ENCODE assay signal across 15 cellular contexts in genomic region chr18:46424898-46425297, GRCh38.
A peak's percentile ranks its signal among the peaks of the same experiment; 100 is the strongest.
DNase-seq lines count a peak whose midpoint lies in the region; ATAC-seq and TF ChIP-seq lines count a peak whose summit lies in the region.
"Had no signal": no experiment of that assay in that cellular context is flagged by ENCODE, and none has a peak within 500 bp of the region (broad histone marks: within the 10 kb centered on the region; RNA-seq: fewer than 3 reads in every experiment).

No MANE protein-coding gene starts in this region.

- TF ChIP-seq CTCF in endodermal cell (conservative IDR thresholded peaks at IDR 0.05), result no peak
- no peak for TF ChIP-seq CTCF in WERI-Rb-1 (IDR thresholded peaks at IDR 0.05; ENCODE audit: low read depth, low read length)

- peaks cover 4% of the 10 kb centered on the region for H3K27me3 Mint-ChIP-seq in endodermal cell (ENCODE audit: insufficient read depth)
- H3K27me3 Mint-ChIP-seq in activated T-cell treated with anti-CD3 and anti-CD28 coated beads, Interleukin-2, amount 50 U/mL, for 72 hours (ENCODE audit: low read depth), result no peaks in the 10 kb centered on the region
- H3K27me3 Mint-ChIP-seq: CD4-positive, alpha-beta T cell had no signal

- H3K9me3 ChIP-seq in endodermal cell (ENCODE audit: control insufficient read depth, low read length) (no peaks in the 10 kb centered on the region), WERI-Rb-1 (ENCODE audit: severe bottlenecking) (peaks cover 3% of the 10 kb centered on the region)

- H3K27me3 ChIP-seq in endodermal cell (ENCODE audit: control insufficient read depth, insufficient read depth, low read length, poor library complexity, severe bottlenecking) (no peaks in the 10 kb centered on the region), WERI-Rb-1 (ENCODE audit: insufficient read depth, low read depth, severe bottlenecking) (no peaks in the 10 kb centered on the region)

- 0 out of 2 replicates have a peak, but pooled peaks have one; percentile 16 for TF ChIP-seq EP300 in Ishikawa (IDR thresholded peaks at IDR 0.05; ENCODE audit: borderline replicate concordance)

- DNase-seq in NCI-H1105 treated with DMSO at 0.1 percent for 48 hours (lab: John Stamatoyannopoulos, UW), result peak; percentile 5
- DNase-seq in NCI-H1105 (lab: John Stamatoyannopoulos, UW), result no peak
- peak; percentile 85 for DNase-seq in endodermal cell
- peak; percentile 61 for DNase-seq in posterior vena cava (ENCODE audit: low spot score)
- DNase-seq in sciatic nerve (ENCODE audit: low spot score), result no peak
- no peak for DNase-seq in WERI-Rb-1
- DNase-seq in activated T-cell treated with anti-CD3 and anti-CD28 coated beads, Interleukin-2, amount 50 U/mL, for 72 hours, result no peak
- DNase-seq: amygdala; CD4-positive, alpha-beta T cell; GF-D8; head of caudate nucleus; left cardiac atrium; naive B cell; substantia nigra had no signal

- H3K27ac Mint-ChIP-seq in endodermal cell, result no peak overlapping the region
- no peak overlapping the region for H3K27ac Mint-ChIP-seq in activated T-cell treated with anti-CD3 and anti-CD28 coated beads, Interleukin-2, amount 50 U/mL, for 72 hours
- H3K27ac Mint-ChIP-seq: CD4-positive, alpha-beta T cell had no signal

- peaks cover 14% of the 10 kb centered on the region for H3K4me1 Mint-ChIP-seq in endodermal cell
- peaks cover under 1% of the 10 kb centered on the region for H3K4me1 Mint-ChIP-seq in activated T-cell treated with anti-CD3 and anti-CD28 coated beads, Interleukin-2, amount 50 U/mL, for 72 hours (ENCODE audit: low read depth)
- H3K4me1 Mint-ChIP-seq: naive B cell had no signal

- H3K36me3 ChIP-seq in endodermal cell (ENCODE audit: control insufficient read depth, insufficient read depth, low read length) (no peaks in the 10 kb centered on the region), WERI-Rb-1 (no peaks in the 10 kb centered on the region)

- H3K27ac ChIP-seq in endodermal cell (ENCODE audit: low read depth, low read length) (no peak overlapping the region), WERI-Rb-1 (no peak overlapping the region)

- no peaks in the 10 kb centered on the region for H3K36me3 Mint-ChIP-seq in endodermal cell (ENCODE audit: low read depth)
- H3K36me3 Mint-ChIP-seq in activated T-cell treated with anti-CD3 and anti-CD28 coated beads, Interleukin-2, amount 50 U/mL, for 72 hours (ENCODE audit: insufficient read depth in 2 of 2), result no peaks in the 10 kb centered on the region
- H3K36me3 Mint-ChIP-seq: naive B cell had no signal

- no peak overlapping the region for H3K4me3 Mint-ChIP-seq in endodermal cell
- no peak overlapping the region for H3K4me3 Mint-ChIP-seq in activated T-cell treated with anti-CD3 and anti-CD28 coated beads, Interleukin-2, amount 50 U/mL, for 72 hours
- H3K4me3 Mint-ChIP-seq: CD4-positive, alpha-beta T cell; naive B cell had no signal

- no peak for ATAC-seq in sciatic nerve
- no peak for ATAC-seq in activated T-cell treated with anti-CD3 and anti-CD28 coated beads, Interleukin-2, amount 50 U/mL, for 72 hours (replicated peaks in 1 of 2)

- 45 to 57% methylated on average over 6 to 8 of the region's 8 CpGs for WGBS in endodermal cell (ENCODE audit: insufficient coverage in 1 of 2, insufficient read length in 1 of 2), 2 experiments

- H3K9ac ChIP-seq in endodermal cell (ENCODE audit: extremely low read depth, low read length, poor library complexity, severe bottlenecking), result no peak overlapping the region

- intact Hi-C loops in posterior vena cava (cut with DNase I), result no loop called here
- intact Hi-C loops in sciatic nerve (cut with DNase I), result no loop called here

- TF ChIP-seq RAD21 in Ishikawa (IDR thresholded peaks at IDR 0.05; ENCODE audit: low read depth), result no peak

- H3K4me1 ChIP-seq in endodermal cell (ENCODE audit: control insufficient read depth, insufficient read depth, low read length), result peaks cover 6% of the 10 kb centered on the region

- no peak overlapping the region for H3K4me3 ChIP-seq in endodermal cell (ENCODE audit: low read length)
- no peak overlapping the region for H3K4me3 ChIP-seq in WERI-Rb-1 (ENCODE audit: low read depth, low read length)

- no peaks in the 10 kb centered on the region for H3K9me3 Mint-ChIP-seq in endodermal cell
- no peaks in the 10 kb centered on the region for H3K9me3 Mint-ChIP-seq in activated T-cell treated with anti-CD3 and anti-CD28 coated beads, Interleukin-2, amount 50 U/mL, for 72 hours
- H3K9me3 Mint-ChIP-seq: CD4-positive, alpha-beta T cell; naive B cell had no signal

TF ChIP-seq in Ishikawa, 13 proteins besides CTCF, POLR2A, EP300 and RAD21:
- TF ChIP-seq REST (IDR thresholded peaks at IDR 0.05; ENCODE audit: low read depth) (no peak), FOXM1 (IDR thresholded peaks at IDR 0.05; ENCODE audit: borderline replicate concordance, low read depth) (no peak), MAX (IDR thresholded peaks at IDR 0.05) (peak; percentile 45), USF1 (IDR thresholded peaks at IDR 0.05) (no peak), YY1 (IDR thresholded peaks at IDR 0.05; ENCODE audit: low read depth) (no peak), TAF1 (IDR thresholded peaks at IDR 0.05; ENCODE audit: low read depth) (0 out of 2 replicates have a peak, but pooled peaks have one; percentile 32), TCF12 (IDR thresholded peaks at IDR 0.05; ENCODE audit: low read depth) (0 out of 2 replicates have a peak, but pooled peaks have one; percentile 23), EGR1 (IDR thresholded peaks at IDR 0.05) (no peak), NFIC (IDR thresholded peaks at IDR 0.05) (0 out of 2 replicates have a peak, but pooled peaks have one; percentile 36), TEAD4 (IDR thresholded peaks at IDR 0.05) (no peak; the same call in 1 of the 2 replicates), CREB1 (IDR thresholded peaks at IDR 0.05; ENCODE audit: low read depth) (no peak), ZBTB7A (IDR thresholded peaks at IDR 0.05; ENCODE audit: low read depth) (no peak), CEBPB (IDR thresholded peaks at IDR 0.05) (no peak)

Comparison
In these comparisons a context has a peak if more than half of its experiments do, and no peak if none do; other contexts are left out.
1. DNase-seq: peak in NCI-H1105 treated with DMSO at 0.1 percent for 48 hours (single experiment), endodermal cell (single experiment) and posterior vena cava (single experiment); none in NCI-H1105 (single experiment), sciatic nerve (single experiment), WERI-Rb-1 (single experiment) and activated T-cell treated with anti-CD3 and anti-CD28 coated beads, Interleukin-2, amount 50 U/mL, for 72 hours (0 of 2).